In genomic region chr1:185041742-185042141, GRCh38 we compare ENCODE assay signal across 34 cellular contexts.
"Had no signal": no experiment of that assay in that cellular context is flagged by ENCODE, and none has a peak within 500 bp of the region (broad histone marks: within the 10 kb centered on the region; RNA-seq: fewer than 3 reads in every experiment).

No MANE protein-coding gene starts in this region.

- H3K9me3 ChIP-seq: MG63 had no signal

- H3K36me3 ChIP-seq: MG63 had no signal

- H3K4me3 ChIP-seq: MG63 had no signal

- DNase-seq: Kasumi-1, MG63, MM.1S, NCI-H1048, NCI-H1092, NCI-H1092 treated with DMSO at 0.1 percent for 48 hours, NCI-H1105, NCI-H1105 treated with DMSO at 0.1 percent for 48 hours, NCI-H1417, NCI-H1417 treated with DMSO at 0.1 percent for 48 hours, NCI-H1436, NCI-H1436 treated with DMSO at 0.1 percent for 48 hours, NCI-H146, NCI-H1694, NCI-H1694 treated with DMSO at 0.1 percent for 48 hours, NCI-H187, NCI-H187 treated with DMSO at 0.1 percent for 48 hours, NCI-H1930, NCI-H2029, NCI-H2029 treated with DMSO at 0.1 percent for 48 hours, NCI-H2081, NCI-H2081 treated with DMSO at 0.1 percent for 48 hours, NCI-H2107, NCI-H2171, NCI-H2171 treated with DMSO at 0.1 percent for 48 hours, NCI-H2227 treated with DMSO at 0.1 percent for 48 hours, NCI-H226, NCI-H345, NCI-H446, NCI-H446 treated with DMSO at 0.1 percent for 48 hours, NCI-H510A, NCI-H510A treated with DMSO at 0.1 percent for 48 hours, NCI-H524, NCI-H524 treated with DMSO at 0.1 percent for 48 hours had no signal
